ENCODE assay signal across 23 cellular contexts in genomic region chr5:179242676-179243075, GRCh38.
DNase-seq lines count a peak whose midpoint lies in the region; ATAC-seq and TF ChIP-seq lines count a peak whose summit lies in the region.
"Had no signal": no experiment of that assay in that cellular context is flagged by ENCODE, and none has a peak within 500 bp of the region (broad histone marks: within the 10 kb centered on the region; RNA-seq: fewer than 3 reads in every experiment).

No MANE protein-coding gene starts in this region.

- no peak overlapping the region for H3K4me3 Mint-ChIP-seq in activated CD8-positive, alpha-beta T cell treated with anti-CD3 and anti-CD28 coated beads for 36 hours
- H3K4me3 Mint-ChIP-seq: activated T-cell treated with anti-CD3 and anti-CD28 coated beads, Interleukin-2, amount 50 U/mL, for 72 hours; dendritic cell treated with granulocyte-macrophage colony-stimulating factor and Interleukin-4, amounts not matched to agents 40 ng/mL and 50 ng/mL, for 4 days; memory B cell; naive thymus-derived CD4-positive, alpha-beta T cell had no signal

- POLR2A ChIA-PET in activated CD8-positive, alpha-beta T cell treated with anti-CD3 and anti-CD28 coated beads for 36 hours (lab: Charles Lee), result no interaction called here

- peaks cover 9% of the 10 kb centered on the region for H3K27me3 Mint-ChIP-seq in activated CD8-positive, alpha-beta T cell treated with anti-CD3 and anti-CD28 coated beads for 36 hours

- ATAC-seq in left lung, result no peak
- ATAC-seq in activated CD8-positive, alpha-beta T cell treated with anti-CD3 and anti-CD28 coated beads for 36 hours, result no peak
- ATAC-seq: activated T-cell treated with anti-CD3 and anti-CD28 coated beads, Interleukin-2, amount 50 U/mL, for 72 hours; naive thymus-derived CD4-positive, alpha-beta T cell; stimulated activated naive CD8-positive, alpha-beta T cell treated with anti-CD3 and anti-CD28 coated beads, Interleukin-15, Interleukin-2, amounts not matched to agents 100 U/mL and 50 U/mL, for 24 hours; upper lobe of right lung had no signal

- H3K4me3 ChIP-seq in left lung, result no peak overlapping the region
- H3K4me3 ChIP-seq: ovary, upper lobe of right lung had no signal

- peaks cover 12% of the 10 kb centered on the region for H3K9me3 Mint-ChIP-seq in activated CD8-positive, alpha-beta T cell treated with anti-CD3 and anti-CD28 coated beads for 36 hours

- no peak overlapping the region for H3K27ac Mint-ChIP-seq in activated CD8-positive, alpha-beta T cell treated with anti-CD3 and anti-CD28 coated beads for 36 hours
- H3K27ac Mint-ChIP-seq: activated T-cell treated with anti-CD3 and anti-CD28 coated beads, Interleukin-2, amount 50 U/mL, for 72 hours; dendritic cell treated with granulocyte-macrophage colony-stimulating factor and Interleukin-4, amounts not matched to agents 40 ng/mL and 50 ng/mL, for 4 days; memory B cell; naive thymus-derived CD4-positive, alpha-beta T cell had no signal

- H3K27ac ChIP-seq in angular gyrus (ENCODE audit: low read depth, low read length), result peak overlapping the region; percentile 74
- H3K27ac ChIP-seq in left lung, result no peak overlapping the region
- H3K27ac ChIP-seq in substantia nigra (ENCODE audit: low read depth, low read length, poor library complexity, severe bottlenecking), result peak overlapping the region; percentile 83
- H3K27ac ChIP-seq: brain microvascular endothelial cell, HL-60, ovary, upper lobe of right lung had no signal

- H3K9me3 ChIP-seq in left lung, result peaks cover 0 to 8% of the 10 kb centered on the region in 2 donors
- H3K9me3 ChIP-seq: BE2C, ovary, upper lobe of right lung had no signal

- H3K4me1 Mint-ChIP-seq in activated CD8-positive, alpha-beta T cell treated with anti-CD3 and anti-CD28 coated beads for 36 hours (ENCODE audit: low read depth), result no peaks in the 10 kb centered on the region
- H3K4me1 Mint-ChIP-seq: memory B cell; naive thymus-derived CD4-positive, alpha-beta T cell had no signal

- intact Hi-C loops in left lung (cut with DNase I), result no loop called here
- intact Hi-C loops in activated CD8-positive, alpha-beta T cell treated with anti-CD3 and anti-CD28 coated beads for 36 hours (cut with micrococcal nuclease), result no loop called here

- no peak for TF ChIP-seq CTCF in left lung (IDR thresholded peaks at IDR 0.05)
- no peak for TF ChIP-seq CTCF in activated CD8-positive, alpha-beta T cell treated with anti-CD3 and anti-CD28 coated beads for 36 hours (IDR thresholded peaks at IDR 0.05)

- CTCF ChIA-PET in activated CD8-positive, alpha-beta T cell treated with anti-CD3 and anti-CD28 coated beads for 36 hours (lab: Charles Lee), result no interaction called here

- H3K36me3 Mint-ChIP-seq in activated CD8-positive, alpha-beta T cell treated with anti-CD3 and anti-CD28 coated beads for 36 hours (ENCODE audit: low read depth), result no peaks in the 10 kb centered on the region

- H3K36me3 ChIP-seq in left lung, result no peaks in the 10 kb centered on the region
- H3K36me3 ChIP-seq: BE2C, brain microvascular endothelial cell, ovary, upper lobe of right lung had no signal

- DNase-seq in activated effector memory CD4-positive, alpha-beta T cell treated with anti-CD3 and anti-CD28 coated beads, Interleukin-2, amount 50 U/mL, for 16 hours, result peak; percentile 8
- DNase-seq in activated effector memory CD4-positive, alpha-beta T cell treated with Interleukin-2 at 50 U/mL for 16 hours, result no peak
- peak; percentile 7 to 21 for DNase-seq in left lung
- no peak for DNase-seq in substantia nigra (lab: John Stamatoyannopoulos, UW)
- no peak for DNase-seq in hepatic stellate cell (ENCODE audit: low spot score)
- DNase-seq in activated CD8-positive, alpha-beta T cell treated with anti-CD3 and anti-CD28 coated beads for 36 hours, result no peak
- no peak for DNase-seq in stimulated activated CD4-positive, alpha-beta T cell treated with anti-CD3 and anti-CD28 coated beads, Interleukin-2, amount 100 ng/mL, for 48 hours
- DNase-seq: activated T-cell treated with anti-CD3 and anti-CD28 coated beads, Interleukin-2, amount 50 U/mL, for 72 hours; BE2C; Calu3; naive thymus-derived CD4-positive, alpha-beta T cell; NCI-H1436; NCI-H524; stimulated activated CD4-positive, alpha-beta T cell treated with anti-CD3 and anti-CD28 coated beads, Interleukin-4, amount 100 ng/mL, for 1 hour; stimulated activated naive CD8-positive, alpha-beta T cell treated with anti-CD3 and anti-CD28 coated beads, Interleukin-15, Interleukin-2, amounts not matched to agents 100 U/mL and 50 U/mL, for 24 hours; T1000 had no signal

- H3K4me1 ChIP-seq in left lung, result peaks cover 4 to 8% of the 10 kb centered on the region in 2 donors
- H3K4me1 ChIP-seq: BE2C had no signal

- no peaks in the 10 kb centered on the region for H3K27me3 ChIP-seq in left lung
- H3K27me3 ChIP-seq: BE2C, brain microvascular endothelial cell, ovary, upper lobe of right lung had no signal

Comparison
In these comparisons a context has a peak if more than half of its experiments do, and no peak if none do; other contexts are left out.
1. DNase-seq: peak in activated effector memory CD4-positive, alpha-beta T cell treated with anti-CD3 and anti-CD28 coated beads, Interleukin-2, amount 50 U/mL, for 16 hours (single experiment) and left lung (2 of 2); none in activated effector memory CD4-positive, alpha-beta T cell treated with Interleukin-2 at 50 U/mL for 16 hours (single experiment), substantia nigra (0 of 49), hepatic stellate cell (single experiment), activated CD8-positive, alpha-beta T cell treated with anti-CD3 and anti-CD28 coated beads for 36 hours (single experiment) and stimulated activated CD4-positive, alpha-beta T cell treated with anti-CD3 and anti-CD28 coated beads, Interleukin-2, amount 100 ng/mL, for 48 hours (0 of 2).
2. H3K27ac ChIP-seq: peak in angular gyrus (single experiment) and substantia nigra (single experiment); none in left lung (0 of 2).